In the genomic region with DNA sequence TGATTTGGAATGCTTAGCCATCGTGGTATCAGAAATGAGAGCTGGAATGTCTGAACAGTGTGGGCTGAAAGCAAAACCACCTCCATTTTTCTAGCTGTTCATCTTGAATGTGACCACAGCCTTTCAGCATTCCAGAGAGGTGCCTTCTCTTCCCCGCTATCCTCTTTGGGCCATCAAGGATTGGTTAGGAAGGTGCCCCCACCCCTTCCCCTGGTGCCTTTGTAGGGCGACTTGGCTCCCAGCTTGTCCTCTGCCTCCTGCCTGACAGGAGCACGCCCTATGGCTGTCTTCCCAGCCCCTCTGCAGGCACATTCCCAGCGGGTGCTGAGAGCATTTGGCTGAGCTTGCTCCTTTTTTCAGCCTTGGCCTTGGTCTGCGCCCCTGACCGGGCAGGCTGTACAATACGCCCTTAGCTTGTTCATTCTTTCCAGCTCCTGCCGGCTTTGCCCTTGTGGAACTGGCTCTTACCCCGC, we compare ENCODE assay signal across 7 cellular contexts.
DNase-seq lines count a peak whose midpoint lies in the region; ATAC-seq and TF ChIP-seq lines count a peak whose summit lies in the region.

No MANE protein-coding gene starts in this region.

- H3K9me3 ChIP-seq in gastroesophageal sphincter: no peaks in the 10 kb centered on the region

- 4 to 10% methylated on average over 4 to 6 of the region's 10 CpGs for WGBS in gastroesophageal sphincter (ENCODE audit: low coverage in 1 of 2), 2 donors
- WGBS in urinary bladder: 14% methylated on average over 10 of the region's 10 CpGs

- peak overlapping the region in 1 of 3 experiments; percentile 19 for H3K4me3 Mint-ChIP-seq in nephron

- TF ChIP-seq EP300 in gastroesophageal sphincter (IDR thresholded peaks at IDR 0.05): no peak

- no peaks in the 10 kb centered on the region for H3K9me3 Mint-ChIP-seq in nephron

- H3K36me3 Mint-ChIP-seq in nephron (ENCODE audit: low read depth): no peaks in the 10 kb centered on the region

- TF ChIP-seq POLR2A in gastroesophageal sphincter (IDR thresholded peaks at IDR 0.05): no peak

- DNase-seq in stimulated activated CD4-positive, alpha-beta T cell treated with anti-CD3 and anti-CD28 coated beads, Interleukin-4, amount 100 ng/mL, for 1 hour: no peak
- DNase-seq in activated naive CD4-positive, alpha-beta T cell treated with Interleukin-2 at 50 U/mL for 16 hours: no peak
- no peak for DNase-seq in KG1 (lab: John Stamatoyannopoulos, UW)

- H3K4me1 ChIP-seq in gastroesophageal sphincter (peaks cover 26 to 72% (median 49%) of the 10 kb centered on the region in 3 donors), urinary bladder (ENCODE audit: insufficient read depth) (peaks cover 1% of the 10 kb centered on the region)

- peak overlapping the region; percentile 36 to 95 (median 84) for H3K27ac Mint-ChIP-seq in nephron

- no peaks in the 10 kb centered on the region for H3K27me3 Mint-ChIP-seq in nephron (ENCODE audit: low read depth)

- peak overlapping the region; percentile 90; the same call in 1 of the 2 replicates for H3K27ac ChIP-seq in VCaP
- H3K27ac ChIP-seq in gastroesophageal sphincter: peak overlapping the region; percentile 87 to 93 (median 90)
- H3K27ac ChIP-seq in urinary bladder (ENCODE audit: low read depth): peak overlapping the region; percentile 92

- no peak for TF ChIP-seq CTCF in VCaP (conservative IDR thresholded peaks at IDR 0.05)
- no peak for TF ChIP-seq CTCF in gastroesophageal sphincter (IDR thresholded peaks at IDR 0.05)
- no peak for TF ChIP-seq CTCF in nephron (IDR thresholded peaks at IDR 0.05; ENCODE audit: unreplicated experiment in 3 of 3)

- H3K36me3 ChIP-seq in gastroesophageal sphincter (no peaks in the 10 kb centered on the region), urinary bladder (ENCODE audit: insufficient read depth) (no peaks in the 10 kb centered on the region)

- ATAC-seq in gastroesophageal sphincter: peak; percentile 71

- H3K27me3 ChIP-seq in gastroesophageal sphincter: no peaks in the 10 kb centered on the region

- peaks cover 53% of the 10 kb centered on the region for H3K4me1 Mint-ChIP-seq in nephron

- peak overlapping the region in 1 of 2 donors; percentile 25 for H3K4me3 ChIP-seq in gastroesophageal sphincter
- no peak overlapping the region for H3K4me3 ChIP-seq in urinary bladder (ENCODE audit: low read depth, low read length)
